ENCODE assay signal across 8 cellular contexts in genomic region chr13:33016414-33017409, GRCh38. TPM values are rescaled to one million over a fixed set of nuclear protein-coding genes. Genes with fewer than 3 reads are reported as not detected.
DNase-seq lines count a peak whose midpoint lies in the region; ATAC-seq and TF ChIP-seq lines count a peak whose summit lies in the region.

TSS of gene KL (plus strand) at chr13:33016423. CDS start at chr13:33016441, 18 bp downstream.

- H3K4me3 ChIP-seq in neural progenitor cell, result peak within 1 kb of the TSS; percentile 46

- in situ Hi-C loops in GM13976 (cut with MboI; ENCODE audit: low sequenced_read_pairs, unreplicated experiment) (loop anchor here (25.0 kb wide), 1 partner anchor 429 kb away; the partner anchor contains the start of gene PDS5B), KBM-7 (cut with MboI; ENCODE audit: low pct_unique_long_range_greater_than_20kb, low sequenced_read_pairs) (no loop called here)

- H3K4me2 ChIP-seq in neural progenitor cell, result peak within 1 kb of the TSS; percentile 85

- TF ChIP-seq CTCF in GM13976 (IDR thresholded peaks at IDR 0.05; ENCODE audit: borderline replicate concordance, control extremely low read depth, extremely low read depth, insufficient read depth, missing control alignments) (no peak), activated B cell treated with CpG ODN at 0.5 μM for 24 hours (IDR thresholded peaks at IDR 0.05) (no peak), neural progenitor cell (IDR thresholded peaks at IDR 0.05) (no peak)

- no peak within 1 kb of the TSS for H3K27ac ChIP-seq in neural progenitor cell

- H3K36me3 ChIP-seq in neural progenitor cell, result no peaks in the 10 kb centered on the region

- no peaks in the 10 kb centered on the region for H3K9me3 ChIP-seq in neural progenitor cell (ENCODE audit: low read depth)

- ATAC-seq in activated B cell treated with CpG ODN at 0.5 μM for 24 hours (ENCODE audit: low read depth), result no peak

- peaks cover 4% of the 10 kb centered on the region for H3K4me1 ChIP-seq in neural progenitor cell

- CTCF ChIA-PET in HEK293T (lab: Yijun Ruan, JAX) (no interaction called here), activated B cell treated with CpG ODN at 0.5 μM for 24 hours (lab: Charles Lee) (no interaction called here)

- H3F3A ChIP-seq in neural progenitor cell (ENCODE audit: low read depth), result peaks cover 14% of the 10 kb centered on the region

- H3K36me3 Mint-ChIP-seq in activated B cell treated with CpG ODN at 0.5 μM for 24 hours (ENCODE audit: low read depth), result no peaks in the 10 kb centered on the region
- H3K36me3 Mint-ChIP-seq in neural progenitor cell, result no peaks in the 10 kb centered on the region

- H3K9ac ChIP-seq in neural progenitor cell, result no peak within 1 kb of the TSS

- peak within 1 kb of the TSS; percentile 86 for H2AFZ ChIP-seq in neural progenitor cell (replicated peaks)

- H4K20me1 ChIP-seq in neural progenitor cell (ENCODE audit: low read depth), result no peaks in the 10 kb centered on the region

- peaks cover 87% of the 10 kb centered on the region for H3K27me3 ChIP-seq in neural progenitor cell

- H3K4me1 Mint-ChIP-seq in activated B cell treated with CpG ODN at 0.5 μM for 24 hours (peaks cover 13% of the 10 kb centered on the region), neural progenitor cell (peaks cover 11% of the 10 kb centered on the region)

- no peak within 1 kb of the TSS for H3K27ac Mint-ChIP-seq in activated B cell treated with CpG ODN at 0.5 μM for 24 hours
- H3K27ac Mint-ChIP-seq in neural progenitor cell, result no peak within 1 kb of the TSS

- H3K9me3 Mint-ChIP-seq in activated B cell treated with CpG ODN at 0.5 μM for 24 hours, result no peaks in the 10 kb centered on the region
- H3K9me3 Mint-ChIP-seq in neural progenitor cell, result peaks cover 8% of the 10 kb centered on the region

- H3K4me3 Mint-ChIP-seq in activated B cell treated with CpG ODN at 0.5 μM for 24 hours (peak within 1 kb of the TSS; percentile 36), neural progenitor cell (peak within 1 kb of the TSS; percentile 79)

- DNase-seq in GM13976 (ENCODE audit: low spot score), result peak; percentile 63
- peak; percentile 36 for DNase-seq in HEK293T (ENCODE audit: extremely low spot score)
- no peak for DNase-seq in activated B cell treated with CpG ODN at 0.5 μM for 24 hours
- peak; percentile 3 for DNase-seq in foreskin melanocyte
- peak; percentile 53 for DNase-seq in neural progenitor cell (ENCODE audit: low spot score)
- DNase-seq in KBM-7, result no peak
- DNase-seq in cerebellar nuclear complex (lab: John Stamatoyannopoulos, UW), result no peak
- DNase-seq in putamen (ENCODE audit: low spot score), result no peak

- H3K79me2 ChIP-seq in neural progenitor cell (ENCODE audit: low read depth), result no peaks in the 10 kb centered on the region

- POLR2A ChIA-PET in HEK293T (lab: Yijun Ruan, JAX) (no interaction called here), activated B cell treated with CpG ODN at 0.5 μM for 24 hours (lab: Charles Lee) (no interaction called here)

- H3K27me3 Mint-ChIP-seq in activated B cell treated with CpG ODN at 0.5 μM for 24 hours (peaks cover 63% of the 10 kb centered on the region), neural progenitor cell (ENCODE audit: insufficient read depth, low read depth) (peaks cover 32% of the 10 kb centered on the region)

- intact Hi-C loops in activated B cell treated with CpG ODN at 0.5 μM for 24 hours (cut with micrococcal nuclease), result loop anchor here (10.0 kb wide), 1 partner anchor 432 kb away; the partner anchor contains the start of gene PDS5B

TF ChIP-seq in HEK293T, 16 proteins besides CTCF, POLR2A, EP300 and RAD21:
- no peak for TF ChIP-seq FOXK2 (IDR thresholded peaks at IDR 0.05)
- no peak for TF ChIP-seq ZNF384 (IDR thresholded peaks at IDR 0.05)
- no peak for TF ChIP-seq LEF1 (IDR thresholded peaks at IDR 0.05; ENCODE audit: borderline replicate concordance)
- no peak for TF ChIP-seq NFRKB (IDR thresholded peaks at IDR 0.05)
- no peak for TF ChIP-seq ARNT (IDR thresholded peaks at IDR 0.05)
- TF ChIP-seq FOXA1 (IDR thresholded peaks at IDR 0.05), result no peak
- TF ChIP-seq FOXM1 (IDR thresholded peaks at IDR 0.05; ENCODE audit: borderline replicate concordance), result no peak
- TF ChIP-seq CTBP1 (IDR thresholded peaks at IDR 0.05; ENCODE audit: borderline replicate concordance), result no peak
- TF ChIP-seq TARDBP (IDR thresholded peaks at IDR 0.05), result no peak
- TF ChIP-seq PKNOX1 (IDR thresholded peaks at IDR 0.05), result no peak
- TF ChIP-seq ELF4 (IDR thresholded peaks at IDR 0.05), result no peak
- no peak for TF ChIP-seq SP1 (IDR thresholded peaks at IDR 0.05)
- TF ChIP-seq HDGF (IDR thresholded peaks at IDR 0.05; ENCODE audit: borderline replicate concordance), result no peak
- no peak for TF ChIP-seq SUZ12 (IDR thresholded peaks at IDR 0.05)
- TF ChIP-seq L3MBTL2 (conservative IDR thresholded peaks at IDR 0.05), result no peak
- TF ChIP-seq BHLHE40 (IDR thresholded peaks at IDR 0.05; ENCODE audit: borderline replicate concordance), result no peak

RNA-seq across cellular contexts. Expression of gene KL, which starts in this region (rescaled TPM):
- total RNA-seq in activated B cell treated with CpG ODN at 0.5 μM for 24 hours, result 0.07 TPM in 1 of 2 replicates, not detected in the other
- not detected in 2 replicates for total RNA-seq in neural progenitor cell (ENCODE audit: low replicate concordance)

Comparison
In these comparisons a context has a peak if more than half of its experiments do, and no peak if none do; other contexts are left out.
1. Peak in DNase-seq, H3K4me3 ChIP-seq and H3K4me2 ChIP-seq in neural progenitor cell; RNA of the gene not detected or under 1 TPM.
2. DNase-seq: peak in GM13976 (single experiment), HEK293T (single experiment) and foreskin melanocyte (single experiment); none in activated B cell treated with CpG ODN at 0.5 μM for 24 hours (single experiment), KBM-7 (single experiment), cerebellar nuclear complex (0 of 2) and putamen (single experiment).